Comparison of ENCODE assay signal across 11 cellular contexts in genomic region chr2:63059434-63060078, GRCh38. TPM values are rescaled to one million over a fixed set of nuclear protein-coding genes. Genes with fewer than 3 reads are reported as not detected.
DNase-seq lines count a peak whose midpoint lies in the region; ATAC-seq and TF ChIP-seq lines count a peak whose summit lies in the region.
"Had no signal": no experiment of that assay in that cellular context is flagged by ENCODE, and none has a peak within 500 bp of the region (broad histone marks: within the 10 kb centered on the region; RNA-seq: fewer than 3 reads in every experiment).

No MANE protein-coding gene starts in this region.

- peak overlapping the region; percentile 39 for H3K4me3 Mint-ChIP-seq in progenitor cell of endocrine pancreas (ENCODE audit: low read depth)

- peaks cover 8% of the 10 kb centered on the region for H3K36me3 Mint-ChIP-seq in progenitor cell of endocrine pancreas (ENCODE audit: insufficient read depth)

- peak overlapping the region; percentile 80 for H3K27ac Mint-ChIP-seq in progenitor cell of endocrine pancreas

- peaks cover 6% of the 10 kb centered on the region for H3K4me1 Mint-ChIP-seq in progenitor cell of endocrine pancreas (ENCODE audit: low read depth)

- H3K27me3 Mint-ChIP-seq in progenitor cell of endocrine pancreas, result peaks cover 80% of the 10 kb centered on the region

- DNase-seq in GM06990 (ENCODE audit: extremely low read depth, insufficient read length) (peak; percentile 12), MG63 (no peak), progenitor cell of endocrine pancreas (ENCODE audit: low spot score, unreplicated experiment) (no peak), NCI-H187 treated with DMSO at 0.1 percent for 48 hours (lab: John Stamatoyannopoulos, UW) (no peak)
- DNase-seq in effector CD4-positive, alpha-beta T cell, result no peak
- DNase-seq: Karpas-422, RPMI8226 had no signal

- peak overlapping the region; percentile 41 for H3K4me3 ChIP-seq in GM06990 (replicated peaks; ENCODE audit: low read depth, low read length)
- H3K4me3 ChIP-seq in MG63, result peak overlapping the region; percentile 29

- H3K9me3 Mint-ChIP-seq in progenitor cell of endocrine pancreas (ENCODE audit: low read depth), result no peaks in the 10 kb centered on the region
- H3K9me3 Mint-ChIP-seq: activated T-helper 2 cell treated with anti-CD3 and anti-CD28 coated beads, Interferon-gamma antibody, Interleukin-2, Interleukin-4, amounts not matched to agents 10 μg/mL and 5 μg/mL and 100 μg/mL, durations not matched to agents 14 hours and 24 hours and 36 hours had no signal

- H3K36me3 ChIP-seq in GM06990 (ENCODE audit: control insufficient read depth, insufficient read depth, low read length) (no peaks in the 10 kb centered on the region), MG63 (no peaks in the 10 kb centered on the region)

- H3K27me3 ChIP-seq in GM06990 (replicated peaks; ENCODE audit: control insufficient read depth, insufficient read depth, low read length) (peaks cover 2% of the 10 kb centered on the region; the same call in 1 of the 2 replicates), MG63 (peaks cover 12% of the 10 kb centered on the region)

- TF ChIP-seq CTCF in GM06990 (IDR thresholded peaks at IDR 0.05; ENCODE audit: insufficient read depth, low read length, poor library complexity, severe bottlenecking) (no peak), progenitor cell of endocrine pancreas (IDR thresholded peaks at IDR 0.05; ENCODE audit: unreplicated experiment) (no peak)

- no peaks in the 10 kb centered on the region for H3K9me3 ChIP-seq in MG63

- ATAC-seq in esophagus mucosa (peak; percentile 37), GM21786 (IDR thresholded peaks at IDR 0.05; ENCODE audit: unreplicated experiment) (no peak)

RNA-seq across cellular contexts. Expression of gene OTX1, which starts 8.9 kb away (rescaled TPM):
- not detected in 2 replicates for total RNA-seq in MG63 (2014; rRNA removed; shearing (Covaris generic); ENCODE audit: low replicate concordance)
- 1.8 TPM for total RNA-seq in esophagus mucosa
- 1.0 and 1.2 TPM in 2 replicates for total RNA-seq in progenitor cell of endocrine pancreas
- total RNA-seq: activated T-helper 2 cell treated with anti-CD3 and anti-CD28 coated beads, Interferon-gamma antibody, Interleukin-2, Interleukin-4, amounts not matched to agents 10 μg/mL and 5 μg/mL and 100 μg/mL, durations not matched to agents 14 hours and 24 hours and 36 hours; mucosa of gallbladder had no signal
